9 cellular contexts compared by ENCODE assay signal in the genomic region with DNA sequence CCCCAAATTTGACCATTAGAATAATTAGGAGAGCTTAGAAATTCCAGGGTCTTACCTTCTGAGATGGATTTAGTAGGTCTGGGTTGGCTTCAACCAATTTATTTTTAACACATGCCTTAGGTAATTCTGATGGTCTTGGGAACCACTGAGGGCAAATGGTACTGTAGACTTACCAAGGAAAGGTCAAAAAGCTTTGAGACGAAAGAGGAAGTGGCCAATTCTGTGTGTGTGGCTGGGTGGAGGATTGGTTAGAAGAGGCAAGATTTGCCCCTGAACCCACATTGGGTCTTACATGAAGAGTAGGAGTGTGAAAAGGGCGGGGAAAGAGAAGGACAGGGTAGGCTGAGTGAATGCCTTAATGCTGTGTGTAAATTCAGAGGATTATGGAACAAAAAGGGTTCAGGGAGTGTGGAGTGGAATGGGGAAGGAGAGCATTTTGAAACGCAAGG. TPM values are rescaled to one million over a fixed set of nuclear protein-coding genes. Genes with fewer than 3 reads are reported as not detected.
A peak's percentile ranks its signal among the peaks of the same experiment; 100 is the strongest.
DNase-seq lines count a peak whose midpoint lies in the region; ATAC-seq and TF ChIP-seq lines count a peak whose summit lies in the region.
"Had no signal": no experiment of that assay in that cellular context is flagged by ENCODE, and none has a peak within 500 bp of the region (broad histone marks: within the 10 kb centered on the region; RNA-seq: fewer than 3 reads in every experiment).

No MANE protein-coding gene starts in this region.

- intact Hi-C loops in testis (cut with DNase I; ENCODE audit: low total_unique reads): no loop called here

- H3K4me2 ChIP-seq in H9 (ENCODE audit: insufficient read depth, insufficient read length, low read length): no peak overlapping the region

- H3K4ac ChIP-seq in H9 (ENCODE audit: low read depth, low read length): no peak overlapping the region

- no peak for TF ChIP-seq CTCF in GM10248 (IDR thresholded peaks at IDR 0.05; ENCODE audit: control extremely low read depth, extremely low read depth, low read depth, missing control alignments)
- no peak for TF ChIP-seq CTCF in H9 (conservative IDR thresholded peaks at IDR 0.05)
- no peak for TF ChIP-seq CTCF in testis (IDR thresholded peaks at IDR 0.05)

- H4K5ac ChIP-seq in H9 (ENCODE audit: insufficient read length, low read depth, low read length): no peak overlapping the region

- H3K36me3 ChIP-seq in testis (ENCODE audit: low read depth, missing control alignments): no peaks in the 10 kb centered on the region

- no peak overlapping the region for H2BK5ac ChIP-seq in H9 (ENCODE audit: insufficient read length, low read length)

- POLR2A ChIA-PET in GM10248 (lab: Yijun Ruan, JAX): interaction anchor here (0.6 kb wide), 1 partner anchor 393 kb away, joined by 5 read pairs; no protein-coding TSS in a partner anchor

- no peaks in the 10 kb centered on the region for H3K9me3 ChIP-seq in H9 (ENCODE audit: control insufficient read depth, low read depth, low read length)
- no peaks in the 10 kb centered on the region for H3K9me3 ChIP-seq in testis

- H3K18ac ChIP-seq in H9 (ENCODE audit: insufficient read length, low read depth, low read length): no peak overlapping the region

- H2AFZ ChIP-seq in H9 (ENCODE audit: low read length): no peak overlapping the region

- H3K23me2 ChIP-seq in H9 (ENCODE audit: insufficient read length, low read depth, low read length, poor library complexity, severe bottlenecking): peaks cover 6% of the 10 kb centered on the region

- peak; percentile 52 for ATAC-seq in memory B cell (ENCODE audit: low read depth)

- H2BK12ac ChIP-seq in H9 (ENCODE audit: insufficient read length, low read depth, low read length): no peak overlapping the region

- WGBS in H9 (ENCODE audit: extremely low coverage, insufficient read length, low lambda C conversion rate): no CpG with 5 or more reads among the region's 3 CpGs
- 54 to 64% methylated on average over 3 of the region's 3 CpGs for WGBS in testis, 2 donors

- TF ChIP-seq POLR2A in Raji (IDR thresholded peaks at IDR 0.05; ENCODE audit: insufficient read depth, low read depth, low read length): 0 out of 2 replicates have a peak, but pooled peaks have one; percentile 15
- no peak for TF ChIP-seq POLR2A in testis (IDR thresholded peaks at IDR 0.05)

- H3K4me3 Mint-ChIP-seq in H9 (peak overlapping the region; percentile 1 to 39; a peak in 4 of 5 replicates), memory B cell (peak overlapping the region; percentile 79)

- H4K20me1 ChIP-seq in H9 (ENCODE audit: control insufficient read depth, insufficient read depth, insufficient read length): no peaks in the 10 kb centered on the region

- H3K4me1 Mint-ChIP-seq in H9: peaks cover 22 to 24% of the 10 kb centered on the region in 2 experiments
- peaks cover 23% of the 10 kb centered on the region for H3K4me1 Mint-ChIP-seq in memory B cell

- no peak overlapping the region for H3K4me3 ChIP-seq in testis

- peak overlapping the region; percentile 9 to 56 (median 22) for H3K27ac Mint-ChIP-seq in H9
- peak overlapping the region; percentile 38 for H3K27ac Mint-ChIP-seq in memory B cell

- no peak overlapping the region for H3K14ac ChIP-seq in H9 (ENCODE audit: insufficient read depth, low read length)

- H3K23ac ChIP-seq in H9 (ENCODE audit: insufficient read length, low read depth, low read length): no peak overlapping the region

- H3K27me3 Mint-ChIP-seq in H9 (ENCODE audit: low read depth): peaks cover 1% of the 10 kb centered on the region; the same call in 1 of the 2 replicates
- H3K27me3 Mint-ChIP-seq in memory B cell: no peaks in the 10 kb centered on the region

- H3K27me3 ChIP-seq in H9 (ENCODE audit: insufficient read depth, low read length): no peaks in the 10 kb centered on the region
- H3K27me3 ChIP-seq in testis: no peaks in the 10 kb centered on the region

- H3K4me1 ChIP-seq in H9 (ENCODE audit: insufficient read depth, low read length) (peaks cover 3% of the 10 kb centered on the region; the same call in 1 of the 2 replicates), testis (peaks cover 15% of the 10 kb centered on the region)

- peaks cover 19% of the 10 kb centered on the region; the same call in 1 of the 2 replicates for H3K79me2 ChIP-seq in H9 (ENCODE audit: insufficient read depth, low read length)

- no peak overlapping the region for H4K91ac ChIP-seq in H9 (ENCODE audit: insufficient read length, low read depth, low read length)

- H3K36me3 Mint-ChIP-seq in H9 (ENCODE audit: insufficient read depth in 1 of 3, low read depth in 3 of 3) (peaks cover 27 to 33% (median 29%) of the 10 kb centered on the region in 3 experiments), memory B cell (peaks cover 20% of the 10 kb centered on the region)

- H2BK120ac ChIP-seq in H9 (ENCODE audit: low read depth, low read length, poor library complexity, severe bottlenecking): no peak overlapping the region

- no peak overlapping the region for H3K9ac ChIP-seq in H9 (ENCODE audit: extremely low read depth, insufficient read length, low read length)

- H3K56ac ChIP-seq in H9 (ENCODE audit: insufficient read length, low read depth, low read length): no peak overlapping the region

- no peak overlapping the region for H2AK5ac ChIP-seq in H9 (ENCODE audit: insufficient read length, low read length)

- no peak overlapping the region for H2BK15ac ChIP-seq in H9 (ENCODE audit: low read depth, low read length)

- no peak overlapping the region for H2BK20ac ChIP-seq in H9 (ENCODE audit: low read depth, low read length, poor library complexity, severe bottlenecking)

- DNase-seq in GM10248 (ENCODE audit: extremely low spot score) (peak; percentile 72), H9 (no peak), memory B cell (ENCODE audit: low spot score in 2 of 2) (peak; percentile 28 to 47), NCI-H1436 treated with DMSO at 0.1 percent for 48 hours (lab: John Stamatoyannopoulos, UW) (no peak), NCI-H524 (lab: John Stamatoyannopoulos, UW) (no peak), iPS-NIHi11 (ENCODE audit: low spot score) (no peak), testis (no peak)
- DNase-seq: activated CD8-positive, alpha-beta memory T cell treated with anti-CD3 and anti-CD28 coated beads for 24 hours had no signal

- no peak overlapping the region for H3K27ac ChIP-seq in H9 (ENCODE audit: insufficient read length, low read depth, low read length)
- H3K27ac ChIP-seq in testis: peak overlapping the region in 1 of 2 donors; percentile 38

- H3T11ph ChIP-seq in H9 (ENCODE audit: low read length): no peak overlapping the region

- peaks cover 8% of the 10 kb centered on the region for H3K79me1 ChIP-seq in H9 (ENCODE audit: insufficient read depth, low read depth, low read length, poor library complexity, severe bottlenecking)

- CTCF ChIA-PET in GM10248 (lab: Yijun Ruan, JAX): interaction anchor here (1.1 kb wide), 1 partner anchor 11 kb away, joined by 3 read pairs; no protein-coding TSS in a partner anchor

- no peak overlapping the region for H4K8ac ChIP-seq in H9 (replicated peaks; ENCODE audit: insufficient read length, low read depth, low read length)

- no peaks in the 10 kb centered on the region; a peak in 2 of 5 replicates for H3K9me3 Mint-ChIP-seq in H9
- H3K9me3 Mint-ChIP-seq in memory B cell: no peaks in the 10 kb centered on the region

RNA-seq across cellular contexts. Expression of a gene that starts 2.7 kb away (rescaled TPM):
- 55.9 and 56.9 TPM in 2 replicates for total RNA-seq in H9 (2021)
- 100 to 1,000 TPM in 1 of 2 donors, 10 to 100 TPM in 1; 88.1 to 107 TPM for total RNA-seq in testis
- polyA plus RNA-seq in testis (ENCODE audit: insufficient read depth, low read depth, low replicate concordance): 75.4 TPM

Comparison
In these comparisons a context has a peak if more than half of its experiments do, and no peak if none do; other contexts are left out.
1. DNase-seq: peak in GM10248 (single experiment) and memory B cell (2 of 2); none in H9 (single experiment), NCI-H1436 treated with DMSO at 0.1 percent for 48 hours (single experiment), NCI-H524 (0 of 2), iPS-NIHi11 (single experiment) and testis (single experiment).